Comparison of ENCODE assay signal across 19 cellular contexts in the genomic region with DNA sequence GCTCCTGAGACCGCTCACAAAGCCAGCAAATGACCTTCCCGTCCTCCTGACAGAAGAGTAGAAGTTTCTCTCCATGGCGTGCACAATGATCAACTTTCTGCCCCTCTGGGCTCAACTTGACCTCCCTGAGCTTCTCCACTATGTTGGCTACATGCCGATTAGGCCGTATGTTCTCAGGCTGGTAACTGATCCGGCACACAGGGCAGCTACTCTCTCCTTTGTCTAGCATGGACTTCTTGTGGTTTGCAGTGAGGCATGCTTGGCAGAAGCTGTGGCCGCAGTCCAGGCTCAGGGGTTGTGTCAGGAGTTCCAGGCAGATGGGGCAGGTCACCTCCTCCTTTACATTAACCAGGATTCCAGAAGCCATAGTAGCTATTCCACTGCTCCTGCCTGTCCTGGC. TPM values are rescaled to one million over a fixed set of nuclear protein-coding genes. Genes with fewer than 3 reads are reported as not detected.
"Had no signal": no experiment of that assay in that cellular context is flagged by ENCODE, and none has a peak within 500 bp of the region (broad histone marks: within the 10 kb centered on the region; RNA-seq: fewer than 3 reads in every experiment).

No MANE protein-coding gene starts in this region.

- H3K9me3 ChIP-seq: esophagus squamous epithelium, ovary, transverse colon, vagina had no signal

- H3K27ac ChIP-seq: esophagus squamous epithelium, ovary, transverse colon, vagina had no signal

- H3K27me3 ChIP-seq: esophagus squamous epithelium, ovary, transverse colon, vagina had no signal

- FAIRE-seq: colon, endothelial cell of umbilical vein had no signal

- ATAC-seq: stimulated activated memory B cell treated with anti-CD40 and anti-IgM and Interleukin-4, amounts not matched to agents 10 μg/mL and 1 μg/mL and 100 μg/mL, for 72 hours had no signal

- DNase-seq: activated CD4-positive, alpha-beta memory T cell treated with anti-CD3 and anti-CD28 coated beads, Interleukin-2, amount 10 ng/mL, durations not matched to agents 7 days and 5 days; activated CD4-positive, CD25-positive, alpha-beta regulatory T cell treated with anti-CD3 and anti-CD28 coated beads, Interleukin-2, amount 50 U/mL, for 72 hours; activated CD8-positive, alpha-beta memory T cell treated with anti-CD3 and anti-CD28 coated beads, Interleukin-2, amount 50 U/mL, for 48 hours; activated naive CD4-positive, alpha-beta T cell treated with Interleukin-2 at 50 U/mL for 16 hours; esophagus squamous epithelium; foreskin fibroblast; head of caudate nucleus; ovary; substantia nigra; T-helper 9 cell; transverse colon had no signal

- H3K4me3 ChIP-seq: esophagus squamous epithelium, ovary, transverse colon, vagina had no signal

RNA-seq across cellular contexts. Expression of a gene that starts 56.4 kb away (rescaled TPM):
- total RNA-seq: cardiac septum, endothelial cell of umbilical vein, esophagus squamous epithelium, liver, neural crest cell, SK-MEL-5, transverse colon, vagina had no signal
